13 cellular contexts compared by ENCODE assay signal in the genomic region with DNA sequence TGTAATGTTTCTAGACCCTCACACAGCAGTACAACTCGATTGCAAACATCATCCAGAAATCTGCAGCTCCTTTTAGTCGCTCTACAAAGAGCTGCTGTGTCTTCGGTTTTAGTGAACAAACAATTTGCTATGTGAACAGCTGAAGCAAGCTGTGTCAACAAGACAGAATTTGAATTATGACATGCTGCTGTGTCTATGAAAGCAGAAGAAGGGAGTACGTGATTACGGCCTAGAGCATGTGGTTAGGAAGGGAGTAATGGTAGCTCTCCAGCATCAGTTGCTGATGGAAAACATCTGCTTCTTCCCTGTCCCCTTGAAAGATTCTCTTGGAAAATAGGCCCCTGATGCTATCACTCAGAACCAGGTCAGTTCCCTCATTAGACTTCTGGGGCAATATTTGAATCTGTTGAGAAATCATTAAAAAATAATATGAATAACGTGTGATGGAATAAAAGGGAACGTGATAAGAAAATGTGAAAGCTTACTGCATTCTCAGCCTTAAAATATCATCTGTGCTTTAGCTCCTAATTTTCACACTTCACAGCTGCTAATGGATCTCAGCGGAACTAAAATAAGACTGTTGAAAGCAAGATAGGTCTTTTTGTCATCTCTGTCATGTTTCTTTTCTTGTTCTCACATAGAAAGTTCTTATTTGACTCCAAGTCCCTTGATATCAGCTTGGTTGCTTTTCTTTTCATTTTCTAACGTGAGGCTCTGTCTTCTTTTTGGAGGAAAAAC.
DNase-seq lines count a peak whose midpoint lies in the region; ATAC-seq and TF ChIP-seq lines count a peak whose summit lies in the region.
"Had no signal": no experiment of that assay in that cellular context is flagged by ENCODE, and none has a peak within 500 bp of the region (broad histone marks: within the 10 kb centered on the region; RNA-seq: fewer than 3 reads in every experiment).

No MANE protein-coding gene starts in this region.

- H3K9ac ChIP-seq in MM.1S (ENCODE audit: low read length), result no peak overlapping the region

- H3K4me1 ChIP-seq in SJCRH30 (peaks cover 8% of the 10 kb centered on the region; the same call in 1 of the 2 replicates), upper lobe of right lung (no peaks in the 10 kb centered on the region), MM.1S (ENCODE audit: low read length) (no peaks in the 10 kb centered on the region)

- H3K27me3 ChIP-seq in SJCRH30 (no peaks in the 10 kb centered on the region), upper lobe of right lung (no peaks in the 10 kb centered on the region), MM.1S (replicated peaks; ENCODE audit: insufficient read depth, low read length) (no peaks in the 10 kb centered on the region)

- H3K4me2 ChIP-seq in MM.1S (ENCODE audit: low read depth, low read length), result no peak overlapping the region

- H3K27ac ChIP-seq in SJCRH30, result peak overlapping the region; percentile 51
- H3K27ac ChIP-seq in upper lobe of right lung, result no peak overlapping the region
- no peak overlapping the region for H3K27ac ChIP-seq in coronary artery
- H3K27ac ChIP-seq in MM.1S (ENCODE audit: low read length), result no peak overlapping the region
- H3K27ac ChIP-seq: thoracic aorta had no signal

- TF ChIP-seq CTCF in upper lobe of right lung (IDR thresholded peaks at IDR 0.05) (no peak), coronary artery (IDR thresholded peaks at IDR 0.05) (no peak), MM.1S (IDR thresholded peaks at IDR 0.05; ENCODE audit: low read length) (no peak)

- DNase-seq in NCI-H2227 (lab: John Stamatoyannopoulos, UW; ENCODE audit: unreplicated experiment), result peak; percentile 2
- DNase-seq in NCI-H2227 treated with DMSO at 0.1 percent for 48 hours (lab: John Stamatoyannopoulos, UW), result no peak
- peak; percentile 37 to 66 for DNase-seq in SJCRH30
- peak; percentile 10 for DNase-seq in iris pigment epithelial cell (ENCODE audit: low read depth)
- DNase-seq in upper lobe of right lung, result no peak
- DNase-seq in coronary artery (ENCODE audit: low spot score), result no peak
- DNase-seq in HT-29 (ENCODE audit: low spot score), result no peak
- DNase-seq in MM.1S, result no peak
- DNase-seq: activated CD8-positive, alpha-beta memory T cell treated with anti-CD3 and anti-CD28 coated beads for 24 hours; cortex of kidney; PC-3; T-helper 9 cell had no signal

- no peak overlapping the region for H2AFZ ChIP-seq in MM.1S (ENCODE audit: low read length)

- H3K4me3 ChIP-seq in SJCRH30 (no peak overlapping the region), upper lobe of right lung (no peak overlapping the region), coronary artery (no peak overlapping the region), MM.1S (ENCODE audit: low read length) (no peak overlapping the region)
- H3K4me3 ChIP-seq: thoracic aorta had no signal

- no peaks in the 10 kb centered on the region for H4K20me1 ChIP-seq in MM.1S (ENCODE audit: insufficient read depth, low read length)

- intact Hi-C loops in upper lobe of right lung (cut with DNase I), result no loop called here

- no peaks in the 10 kb centered on the region for H3K9me3 ChIP-seq in SJCRH30 (replicated peaks)
- no peaks in the 10 kb centered on the region for H3K9me3 ChIP-seq in upper lobe of right lung
- H3K9me3 ChIP-seq in MM.1S (replicated peaks; ENCODE audit: insufficient read depth, low read length), result no peaks in the 10 kb centered on the region
- H3K9me3 ChIP-seq: thoracic aorta had no signal

- no peaks in the 10 kb centered on the region for H3K36me3 ChIP-seq in SJCRH30
- H3K36me3 ChIP-seq in upper lobe of right lung, result no peaks in the 10 kb centered on the region
- H3K36me3 ChIP-seq in MM.1S (replicated peaks; ENCODE audit: insufficient read depth, low read length), result no peaks in the 10 kb centered on the region
- H3K36me3 ChIP-seq: thoracic aorta had no signal

- H3K9me2 ChIP-seq in MM.1S (replicated peaks; ENCODE audit: insufficient read depth, low read length), result no peaks in the 10 kb centered on the region

- no peaks in the 10 kb centered on the region for H3K79me2 ChIP-seq in MM.1S (ENCODE audit: low read length)

- ATAC-seq in upper lobe of right lung, result peak; percentile 64
- ATAC-seq: PC-3 had no signal

- H3F3A ChIP-seq in MM.1S (ENCODE audit: insufficient read depth, low read length), result no peaks in the 10 kb centered on the region

Comparison
In these comparisons a context has a peak if more than half of its experiments do, and no peak if none do; other contexts are left out.
1. DNase-seq: peak in NCI-H2227 (single experiment), SJCRH30 (2 of 2) and iris pigment epithelial cell (single experiment); none in NCI-H2227 treated with DMSO at 0.1 percent for 48 hours (single experiment), upper lobe of right lung (single experiment), coronary artery (single experiment), HT-29 (single experiment) and MM.1S (single experiment).